ENCODE assay signal across 1 cellular context in the genomic region with DNA sequence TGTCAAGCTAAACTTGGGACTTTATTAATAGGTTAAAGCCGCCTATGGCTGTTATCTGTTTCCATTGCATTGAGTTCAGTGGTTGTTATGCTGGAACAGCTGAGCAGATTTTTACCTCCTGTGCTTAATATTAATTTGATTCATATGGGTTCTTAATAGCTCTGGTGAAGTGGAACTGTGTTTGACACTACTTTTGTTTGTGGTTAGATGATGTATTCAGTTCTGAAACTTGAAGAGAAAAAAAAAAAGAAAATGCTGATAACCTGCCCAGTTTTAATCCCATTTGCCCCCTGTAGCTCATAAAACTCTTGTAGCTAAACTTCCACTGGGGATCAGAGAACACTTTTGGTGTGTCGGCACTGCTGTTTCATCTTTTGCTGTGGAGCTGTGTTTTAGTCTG.
TF ChIP-seq lines count a peak whose summit lies in the region.

No MANE protein-coding gene starts in this region.

TF ChIP-seq in GM12878, 131 proteins besides CTCF, POLR2A, EP300 and RAD21 (continued from another document):
- TF ChIP-seq ZNF384 (IDR thresholded peaks at IDR 0.05; ENCODE audit: borderline replicate concordance, low read depth, low read length) (peak; percentile 84), ATF7 (IDR thresholded peaks at IDR 0.05; ENCODE audit: low read depth) (peak; percentile 81), EGR1 (IDR thresholded peaks at IDR 0.05; ENCODE audit: borderline replicate concordance in 1 of 2, low read depth in 2 of 2, low read length in 2 of 2) (no peak), ZNF622 (IDR thresholded peaks at IDR 0.05) (no peak), NR2C2 (IDR thresholded peaks at IDR 0.05; ENCODE audit: borderline replicate concordance, control insufficient read depth, insufficient read length, low read depth) (no peak), TCF3 (IDR thresholded peaks at IDR 0.05; ENCODE audit: borderline replicate concordance, insufficient read depth, low read depth, low read length) (no peak), DPF2 (IDR thresholded peaks at IDR 0.05) (0 out of 2 replicates have a peak, but pooled peaks have one; percentile 20), MEF2A (IDR thresholded peaks at IDR 0.05; ENCODE audit: insufficient read depth, low read depth, low read length) (no peak), IKZF2 (IDR thresholded peaks at IDR 0.05) (0 out of 4 replicates have a peak, but pooled peaks of 1 of the 2 experiments have one; percentile 23), CBX5 (IDR thresholded peaks at IDR 0.05; ENCODE audit: low read depth) (no peak), MTA2 (IDR thresholded peaks at IDR 0.05; ENCODE audit: low read depth) (peak; percentile 39; the same call in 1 of the 2 replicates), RUNX3 (IDR thresholded peaks at IDR 0.05; ENCODE audit: low read length) (peak; percentile 27; the same call in 1 of the 2 replicates), RCOR1 (conservative IDR thresholded peaks at IDR 0.05; ENCODE audit: low read depth, low read length) (no peak), SREBF2 (IDR thresholded peaks at IDR 0.05; ENCODE audit: low read length) (no peak), SRF (IDR thresholded peaks at IDR 0.05; ENCODE audit: low read depth in 2 of 2, low read length in 2 of 2) (no peak), IKZF1 (conservative IDR thresholded peaks at IDR 0.05) (no peak), CHD1 (IDR thresholded peaks at IDR 0.05; ENCODE audit: low read depth, low read length) (no peak), ESRRA (IDR thresholded peaks at IDR 0.05; ENCODE audit: low read length) (no peak), CBFB (IDR thresholded peaks at IDR 0.05; ENCODE audit: low read depth) (no peak)
- TF ChIP-seq, protein P1, sequence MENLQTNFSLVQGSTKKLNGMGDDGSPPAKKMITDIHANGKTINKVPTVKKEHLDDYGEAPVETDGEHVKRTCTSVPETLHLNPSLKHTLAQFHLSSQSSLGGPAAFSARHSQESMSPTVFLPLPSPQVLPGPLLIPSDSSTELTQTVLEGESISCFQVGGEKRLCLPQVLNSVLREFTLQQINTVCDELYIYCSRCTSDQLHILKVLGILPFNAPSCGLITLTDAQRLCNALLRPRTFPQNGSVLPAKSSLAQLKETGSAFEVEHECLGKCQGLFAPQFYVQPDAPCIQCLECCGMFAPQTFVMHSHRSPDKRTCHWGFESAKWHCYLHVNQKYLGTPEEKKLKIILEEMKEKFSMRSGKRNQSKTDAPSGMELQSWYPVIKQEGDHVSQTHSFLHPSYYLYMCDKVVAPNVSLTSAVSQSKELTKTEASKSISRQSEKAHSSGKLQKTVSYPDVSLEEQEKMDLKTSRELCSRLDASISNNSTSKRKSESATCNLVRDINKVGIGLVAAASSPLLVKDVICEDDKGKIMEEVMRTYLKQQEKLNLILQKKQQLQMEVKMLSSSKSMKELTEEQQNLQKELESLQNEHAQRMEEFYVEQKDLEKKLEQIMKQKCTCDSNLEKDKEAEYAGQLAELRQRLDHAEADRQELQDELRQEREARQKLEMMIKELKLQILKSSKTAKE (IDR thresholded peaks at IDR 0.05; ENCODE audit: low read depth, poor library complexity, severe bottlenecking) = no peak
- TF ChIP-seq, protein P2, sequence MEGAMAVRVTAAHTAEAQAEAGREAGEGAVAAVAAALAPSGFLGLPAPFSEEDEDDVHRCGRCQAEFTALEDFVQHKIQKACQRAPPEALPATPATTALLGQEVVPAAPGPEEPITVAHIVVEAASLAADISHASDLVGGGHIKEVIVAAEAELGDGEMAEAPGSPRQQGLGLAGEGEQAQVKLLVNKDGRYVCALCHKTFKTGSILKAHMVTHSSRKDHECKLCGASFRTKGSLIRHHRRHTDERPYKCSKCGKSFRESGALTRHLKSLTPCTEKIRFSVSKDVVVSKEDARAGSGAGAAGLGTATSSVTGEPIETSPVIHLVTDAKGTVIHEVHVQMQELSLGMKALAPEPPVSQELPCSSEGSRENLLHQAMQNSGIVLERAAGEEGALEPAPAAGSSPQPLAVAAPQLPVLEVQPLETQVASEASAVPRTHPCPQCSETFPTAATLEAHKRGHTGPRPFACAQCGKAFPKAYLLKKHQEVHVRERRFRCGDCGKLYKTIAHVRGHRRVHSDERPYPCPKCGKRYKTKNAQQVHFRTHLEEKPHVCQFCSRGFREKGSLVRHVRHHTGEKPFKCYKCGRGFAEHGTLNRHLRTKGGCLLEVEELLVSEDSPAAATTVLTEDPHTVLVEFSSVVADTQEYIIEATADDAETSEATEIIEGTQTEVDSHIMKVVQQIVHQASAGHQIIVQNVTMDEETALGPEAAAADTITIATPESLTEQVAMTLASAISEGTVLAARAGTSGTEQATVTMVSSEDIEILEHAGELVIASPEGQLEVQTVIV (IDR thresholded peaks at IDR 0.05; ENCODE audit: borderline replicate concordance, partially characterized antibody) = no peak
